In the genomic region with DNA sequence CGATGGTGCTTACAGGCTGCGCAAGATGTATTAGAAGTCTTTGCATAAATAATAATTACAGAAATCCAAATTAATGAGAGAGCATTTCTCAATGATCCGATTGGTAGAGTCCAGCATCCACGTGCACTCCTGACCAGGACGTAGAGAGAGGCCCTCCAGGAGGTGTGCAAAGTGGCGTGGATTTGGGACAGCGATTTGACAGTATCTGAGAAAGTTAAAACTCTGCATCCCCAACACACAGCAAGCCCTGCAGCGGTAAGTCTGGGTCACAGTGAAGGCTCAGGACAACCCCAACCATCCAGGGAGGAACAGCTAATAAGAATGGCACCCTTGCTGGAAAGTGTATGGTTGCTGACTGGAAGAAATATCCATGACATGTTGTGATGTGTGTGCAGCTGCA, we compare ENCODE assay signal across 19 cellular contexts.
DNase-seq lines count a peak whose midpoint lies in the region; TF ChIP-seq lines count a peak whose summit lies in the region.
"Had no signal": no experiment of that assay in that cellular context is flagged by ENCODE, and none has a peak within 500 bp of the region (broad histone marks: within the 10 kb centered on the region; RNA-seq: fewer than 3 reads in every experiment).

No MANE protein-coding gene starts in this region.

- H3K36me3 ChIP-seq in esophagus muscularis mucosa (no peaks in the 10 kb centered on the region), vagina (no peaks in the 10 kb centered on the region), smooth muscle cell (ENCODE audit: low read depth) (no peaks in the 10 kb centered on the region)
- H3K36me3 ChIP-seq: BE2C had no signal

- TF ChIP-seq POLR2A in esophagus muscularis mucosa (IDR thresholded peaks at IDR 0.05; ENCODE audit: low read depth) (no peak), vagina (IDR thresholded peaks at IDR 0.05) (no peak)

- H3K36me3 Mint-ChIP-seq in activated CD4-positive, alpha-beta memory T cell treated with anti-CD3 and anti-CD28 coated beads for 36 hours = no peaks in the 10 kb centered on the region
- H3K36me3 Mint-ChIP-seq in activated CD4-positive, alpha-beta memory T cell treated with anti-CD3 and anti-CD28 coated beads, Interleukin-2, amount 10 ng/mL, durations not matched to agents 7 days and 5 days (ENCODE audit: low read depth) = peaks cover 7% of the 10 kb centered on the region
- H3K36me3 Mint-ChIP-seq in H9 (ENCODE audit: insufficient read depth in 1 of 3, low read depth in 3 of 3) = no peaks in the 10 kb centered on the region
- no peaks in the 10 kb centered on the region for H3K36me3 Mint-ChIP-seq in MCF 10A (ENCODE audit: insufficient read depth, unreplicated experiment)
- H3K36me3 Mint-ChIP-seq: CD4-positive, CD25-positive, alpha-beta regulatory T cell had no signal

- H2AFZ ChIP-seq in H9 (ENCODE audit: low read length) = no peak overlapping the region
- H2AFZ ChIP-seq in smooth muscle cell (ENCODE audit: low read depth) = no peak overlapping the region
- H2AFZ ChIP-seq: PC-9 had no signal

- no peak overlapping the region for H4K8ac ChIP-seq in H9 (replicated peaks; ENCODE audit: insufficient read length, low read depth, low read length)

- no peak overlapping the region for H3K18ac ChIP-seq in H9 (ENCODE audit: insufficient read length, low read depth, low read length)

- H4K5ac ChIP-seq in H9 (ENCODE audit: insufficient read length, low read depth, low read length) = peak overlapping the region; percentile 24

- no peak overlapping the region for H2BK15ac ChIP-seq in H9 (ENCODE audit: low read depth, low read length)

- no peaks in the 10 kb centered on the region for H3K27me3 Mint-ChIP-seq in activated CD4-positive, alpha-beta memory T cell treated with anti-CD3 and anti-CD28 coated beads for 36 hours
- no peaks in the 10 kb centered on the region for H3K27me3 Mint-ChIP-seq in activated CD4-positive, alpha-beta memory T cell treated with anti-CD3 and anti-CD28 coated beads, Interleukin-2, amount 10 ng/mL, durations not matched to agents 7 days and 5 days
- H3K27me3 Mint-ChIP-seq in H9 (ENCODE audit: low read depth) (no peaks in the 10 kb centered on the region), MCF 10A (ENCODE audit: insufficient read depth, unreplicated experiment) (no peaks in the 10 kb centered on the region)

- no peak overlapping the region for H2BK5ac ChIP-seq in H9 (ENCODE audit: insufficient read length, low read length)

- H3K79me2 ChIP-seq in H9 (ENCODE audit: insufficient read depth, low read length) (no peaks in the 10 kb centered on the region), smooth muscle cell (ENCODE audit: low read depth) (no peaks in the 10 kb centered on the region)

- H3K23me2 ChIP-seq in H9 (ENCODE audit: insufficient read length, low read depth, low read length, poor library complexity, severe bottlenecking) = no peaks in the 10 kb centered on the region

- no peaks in the 10 kb centered on the region for H3K9me3 Mint-ChIP-seq in activated CD4-positive, alpha-beta memory T cell treated with anti-CD3 and anti-CD28 coated beads for 36 hours
- H3K9me3 Mint-ChIP-seq in activated CD4-positive, alpha-beta memory T cell treated with anti-CD3 and anti-CD28 coated beads, Interleukin-2, amount 10 ng/mL, durations not matched to agents 7 days and 5 days = no peaks in the 10 kb centered on the region
- H3K9me3 Mint-ChIP-seq in H9 (no peaks in the 10 kb centered on the region), MCF 10A (ENCODE audit: unreplicated experiment) (no peaks in the 10 kb centered on the region)

- H3T11ph ChIP-seq in H9 (ENCODE audit: low read length) = no peak overlapping the region

- intact Hi-C loops in activated CD4-positive, alpha-beta memory T cell treated with anti-CD3 and anti-CD28 coated beads for 36 hours (cut with micrococcal nuclease) = no loop called here
- intact Hi-C loops in esophagus muscularis mucosa (cut with DNase I) = no loop called here
- intact Hi-C loops in vagina (cut with DNase I) = no loop called here
- intact Hi-C loops in MCF 10A (cut with micrococcal nuclease) = no loop called here

- no peaks in the 10 kb centered on the region for H3F3A ChIP-seq in smooth muscle cell (ENCODE audit: low read depth)

- WGBS in H9 (ENCODE audit: extremely low coverage, insufficient read length, low lambda C conversion rate) = no CpG with 5 or more reads among the region's 8 CpGs
- 91% methylated on average over 7 of the region's 8 CpGs for WGBS in esophagus muscularis mucosa
- WGBS in smooth muscle cell (ENCODE audit: low lambda C conversion rate) = 93% methylated on average over 8 of the region's 8 CpGs

- no peak overlapping the region for H3K4ac ChIP-seq in H9 (ENCODE audit: low read depth, low read length)

- no peak overlapping the region for H3K27ac Mint-ChIP-seq in activated CD4-positive, alpha-beta memory T cell treated with anti-CD3 and anti-CD28 coated beads for 36 hours
- H3K27ac Mint-ChIP-seq in activated CD4-positive, alpha-beta memory T cell treated with anti-CD3 and anti-CD28 coated beads, Interleukin-2, amount 10 ng/mL, durations not matched to agents 7 days and 5 days = no peak overlapping the region
- H3K27ac Mint-ChIP-seq in H9 (no peak overlapping the region; a peak in 1 of 7 replicates), MCF 10A (ENCODE audit: low read depth, unreplicated experiment) (no peak overlapping the region)
- H3K27ac Mint-ChIP-seq: CD4-positive, CD25-positive, alpha-beta regulatory T cell had no signal

- H3K14ac ChIP-seq in H9 (ENCODE audit: insufficient read depth, low read length) = no peak overlapping the region

- DNase-seq in activated CD4-positive, alpha-beta memory T cell treated with anti-CD3 and anti-CD28 coated beads for 36 hours = peak; percentile 4
- no peak for DNase-seq in activated CD4-positive, alpha-beta memory T cell treated with anti-CD3 and anti-CD28 coated beads, Interleukin-2, amount 10 ng/mL, durations not matched to agents 7 days and 5 days
- DNase-seq in H9 = no peak
- peak; percentile 85 for DNase-seq in esophagus muscularis mucosa (ENCODE audit: extremely low spot score)
- DNase-seq in vagina (ENCODE audit: extremely low spot score in 2 of 2) = peak; percentile 71 to 88
- DNase-seq in smooth muscle cell (lab: John Stamatoyannopoulos, UW; ENCODE audit: unreplicated experiment) = no peak
- no peak for DNase-seq in MCF 10A (ENCODE audit: unreplicated experiment)
- DNase-seq: 8988T; ACHN; BE2C; CD4-positive, CD25-positive, alpha-beta regulatory T cell; DMS153; KG1; MM.1S; NCI-H2029; NCI-H446 treated with DMSO at 0.1 percent for 48 hours; NCI-H526; PC-9; SHP77 had no signal

- no peak overlapping the region for H3K27ac ChIP-seq in H9 (ENCODE audit: insufficient read length, low read depth, low read length)
- no peak overlapping the region for H3K27ac ChIP-seq in esophagus muscularis mucosa (replicated peaks in 1 of 4)
- no peak overlapping the region for H3K27ac ChIP-seq in vagina
- H3K27ac ChIP-seq in smooth muscle cell (ENCODE audit: low read depth) = no peak overlapping the region

- peaks cover 23% of the 10 kb centered on the region for H3K4me1 Mint-ChIP-seq in activated CD4-positive, alpha-beta memory T cell treated with anti-CD3 and anti-CD28 coated beads for 36 hours (ENCODE audit: low read depth)
- peaks cover 40% of the 10 kb centered on the region for H3K4me1 Mint-ChIP-seq in activated CD4-positive, alpha-beta memory T cell treated with anti-CD3 and anti-CD28 coated beads, Interleukin-2, amount 10 ng/mL, durations not matched to agents 7 days and 5 days
- H3K4me1 Mint-ChIP-seq in H9 (peaks cover 0 to 5% of the 10 kb centered on the region in 2 experiments; a peak in 1 of 4 replicates), MCF 10A (ENCODE audit: insufficient read depth, unreplicated experiment) (peaks cover 48% of the 10 kb centered on the region)

- H3K4me3 ChIP-seq in esophagus muscularis mucosa (no peak overlapping the region), vagina (no peak overlapping the region), smooth muscle cell (no peak overlapping the region)
- H3K4me3 ChIP-seq: PC-9 had no signal

- H3K56ac ChIP-seq in H9 (ENCODE audit: insufficient read length, low read depth, low read length) = no peak overlapping the region

- H4K20me1 ChIP-seq in H9 (ENCODE audit: control insufficient read depth, insufficient read depth, insufficient read length) (no peaks in the 10 kb centered on the region), smooth muscle cell (ENCODE audit: low read depth) (no peaks in the 10 kb centered on the region)

- no peak overlapping the region for H2BK20ac ChIP-seq in H9 (ENCODE audit: low read depth, low read length, poor library complexity, severe bottlenecking)

- no peak for TF ChIP-seq CTCF in H9 (conservative IDR thresholded peaks at IDR 0.05)
- no peak for TF ChIP-seq CTCF in esophagus muscularis mucosa (IDR thresholded peaks at IDR 0.05)
- no peak for TF ChIP-seq CTCF in vagina (IDR thresholded peaks at IDR 0.05)
- TF ChIP-seq CTCF in smooth muscle cell (IDR thresholded peaks at IDR 0.05; ENCODE audit: borderline replicate concordance, insufficient read depth, poor library complexity, severe bottlenecking) = no peak
- no peak for TF ChIP-seq CTCF in MCF 10A (IDR thresholded peaks at IDR 0.05; ENCODE audit: unreplicated experiment)

- POLR2A ChIA-PET in activated CD4-positive, alpha-beta memory T cell treated with anti-CD3 and anti-CD28 coated beads for 36 hours (lab: Charles Lee) = no interaction called here
- POLR2A ChIA-PET in activated CD4-positive, alpha-beta memory T cell treated with anti-CD3 and anti-CD28 coated beads, Interleukin-2, amount 10 ng/mL, durations not matched to agents 7 days and 5 days (lab: Charles Lee) = interaction anchor here (1.1 kb wide), 1 partner anchor 11 kb away, joined by 6 read pairs; no protein-coding TSS in a partner anchor
- POLR2A ChIA-PET in MCF 10A (lab: Yijun Ruan, JAX) = interaction anchor here (0.6 to 5.2 kb wide), 6 partner anchors 14 to 122 kb away, joined by 3 to 110 read pairs (median 7); no protein-coding TSS in a partner anchor

- no peak overlapping the region for H2BK12ac ChIP-seq in H9 (ENCODE audit: insufficient read length, low read depth, low read length)

- H3K9me3 ChIP-seq in H9 (ENCODE audit: control insufficient read depth, low read depth, low read length) = no peaks in the 10 kb centered on the region
- H3K9me3 ChIP-seq in esophagus muscularis mucosa = no peaks in the 10 kb centered on the region
- no peaks in the 10 kb centered on the region for H3K9me3 ChIP-seq in vagina
- no peaks in the 10 kb centered on the region for H3K9me3 ChIP-seq in smooth muscle cell (replicated peaks; ENCODE audit: low read depth)
- H3K9me3 ChIP-seq: BE2C had no signal

- no peaks in the 10 kb centered on the region for H3K4me1 ChIP-seq in H9 (ENCODE audit: insufficient read depth, low read length)
- peaks cover 0 to under 1% (median under 1%) of the 10 kb centered on the region in 4 donors for H3K4me1 ChIP-seq in esophagus muscularis mucosa
- peaks cover 18% of the 10 kb centered on the region for H3K4me1 ChIP-seq in vagina
- H3K4me1 ChIP-seq in smooth muscle cell (ENCODE audit: low read depth) = no peaks in the 10 kb centered on the region
- H3K4me1 ChIP-seq: BE2C had no signal

- no peak overlapping the region for H3K23ac ChIP-seq in H9 (ENCODE audit: insufficient read length, low read depth, low read length)

- H2AK5ac ChIP-seq in H9 (ENCODE audit: insufficient read length, low read length) = no peak overlapping the region

- H3K4me3 Mint-ChIP-seq in activated CD4-positive, alpha-beta memory T cell treated with anti-CD3 and anti-CD28 coated beads for 36 hours = no peak overlapping the region
- H3K4me3 Mint-ChIP-seq in activated CD4-positive, alpha-beta memory T cell treated with anti-CD3 and anti-CD28 coated beads, Interleukin-2, amount 10 ng/mL, durations not matched to agents 7 days and 5 days = no peak overlapping the region
- H3K4me3 Mint-ChIP-seq in H9 (no peak overlapping the region), MCF 10A (ENCODE audit: unreplicated experiment) (no peak overlapping the region)
- H3K4me3 Mint-ChIP-seq: CD4-positive, CD25-positive, alpha-beta regulatory T cell had no signal

- H4K91ac ChIP-seq in H9 (ENCODE audit: insufficient read length, low read depth, low read length) = no peak overlapping the region

- no peak overlapping the region for H2BK120ac ChIP-seq in H9 (ENCODE audit: low read depth, low read length, poor library complexity, severe bottlenecking)

- CTCF ChIA-PET in activated CD4-positive, alpha-beta memory T cell treated with anti-CD3 and anti-CD28 coated beads for 36 hours (lab: Charles Lee) = no interaction called here
- CTCF ChIA-PET in activated CD4-positive, alpha-beta memory T cell treated with anti-CD3 and anti-CD28 coated beads, Interleukin-2, amount 10 ng/mL, durations not matched to agents 7 days and 5 days (lab: Charles Lee) = no interaction called here
- CTCF ChIA-PET in MCF 10A (lab: Yijun Ruan, JAX) = interaction anchor here (0.8 kb wide), 1 partner anchor 197 kb away, joined by 4 read pairs; no protein-coding TSS in a partner anchor

- H3K27me3 ChIP-seq in H9 (ENCODE audit: insufficient read depth, low read length) (no peaks in the 10 kb centered on the region), esophagus muscularis mucosa (no peaks in the 10 kb centered on the region), vagina (no peaks in the 10 kb centered on the region), smooth muscle cell (ENCODE audit: low read depth) (no peaks in the 10 kb centered on the region)
- H3K27me3 ChIP-seq: BE2C had no signal

- H3K4me2 ChIP-seq in H9 (ENCODE audit: insufficient read depth, insufficient read length, low read length) = no peak overlapping the region
- no peak overlapping the region for H3K4me2 ChIP-seq in smooth muscle cell

- TF ChIP-seq EP300 in esophagus muscularis mucosa (IDR thresholded peaks at IDR 0.05) = no peak

- BruUV-seq in MCF 10A (replicated peaks; lab: Mats Ljungman, UMichigan) = no TSS peak

- H3K9ac ChIP-seq in H9 (ENCODE audit: extremely low read depth, insufficient read length, low read length) (no peak overlapping the region), smooth muscle cell (ENCODE audit: low read depth) (no peak overlapping the region)

- H3K79me1 ChIP-seq in H9 (ENCODE audit: insufficient read depth, low read depth, low read length, poor library complexity, severe bottlenecking) = no peaks in the 10 kb centered on the region

Comparison
In these comparisons a context has a peak if more than half of its experiments do, and no peak if none do; other contexts are left out.
1. DNase-seq: peak in activated CD4-positive, alpha-beta memory T cell treated with anti-CD3 and anti-CD28 coated beads for 36 hours (single experiment), esophagus muscularis mucosa (single experiment) and vagina (2 of 2); none in activated CD4-positive, alpha-beta memory T cell treated with anti-CD3 and anti-CD28 coated beads, Interleukin-2, amount 10 ng/mL, durations not matched to agents 7 days and 5 days (single experiment), H9 (single experiment), smooth muscle cell (single experiment) and MCF 10A (single experiment).